In the genomic region with DNA sequence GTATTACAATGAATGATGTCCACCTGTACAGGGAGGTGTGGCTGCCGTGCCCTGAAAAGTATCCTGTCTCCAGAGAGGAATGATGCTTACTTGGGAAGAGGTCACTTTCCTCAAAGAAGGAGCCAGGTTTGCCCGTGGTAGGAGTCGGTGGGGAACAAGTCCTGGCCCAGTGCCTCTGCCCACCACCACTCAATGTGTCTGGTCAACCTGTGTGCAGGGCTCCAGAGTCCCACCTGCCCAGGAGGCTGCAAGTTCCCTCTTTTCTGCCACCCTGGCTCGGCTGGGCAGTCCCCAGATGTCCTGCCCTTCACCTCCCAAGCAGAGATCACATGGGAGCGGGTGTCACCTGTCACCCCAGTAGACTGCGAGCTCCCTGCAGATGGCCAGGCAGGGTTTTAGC, we compare ENCODE assay signal across 17 cellular contexts.
DNase-seq lines count a peak whose midpoint lies in the region; ATAC-seq and TF ChIP-seq lines count a peak whose summit lies in the region.
"Had no signal": no experiment of that assay in that cellular context is flagged by ENCODE, and none has a peak within 500 bp of the region (broad histone marks: within the 10 kb centered on the region; RNA-seq: fewer than 3 reads in every experiment).

No MANE protein-coding gene starts in this region.

- H3K9me3 Mint-ChIP-seq in Caco-2 (ENCODE audit: unreplicated experiment) = no peaks in the 10 kb centered on the region
- H3K9me3 Mint-ChIP-seq: CD4-positive, alpha-beta memory T cell had no signal

- no TSS peak for BruUV-seq in Caco-2 (replicated peaks; lab: Mats Ljungman, UMichigan)

- TF ChIP-seq CTCF in dorsolateral prefrontal cortex (IDR thresholded peaks at IDR 0.05 in 54 of 56, conservative IDR thresholded peaks at IDR 0.05 in 2 of 56; ENCODE audit: low read depth in 1 of 56, partially characterized antibody in 56 of 56) (no peak), Caco-2 (IDR thresholded peaks at IDR 0.05; ENCODE audit: insufficient read depth in 1 of 2, low read depth in 1 of 2, low read length in 1 of 2, severe bottlenecking in 1 of 2, unreplicated experiment in 1 of 2) (no peak)

- no peaks in the 10 kb centered on the region for H3K36me3 Mint-ChIP-seq in Caco-2 (ENCODE audit: insufficient read depth, unreplicated experiment)
- H3K36me3 Mint-ChIP-seq: CD4-positive, alpha-beta memory T cell had no signal

- H3K27ac ChIP-seq in dorsolateral prefrontal cortex (peak overlapping the region in 42 of 59 donors; percentile 2 to 91 (median 70)), temporal lobe (ENCODE audit: low read depth, low read length) (peak overlapping the region; percentile 22)

- no peaks in the 10 kb centered on the region for H3K27me3 ChIP-seq in dorsolateral prefrontal cortex
- H3K27me3 ChIP-seq in Caco-2 (replicated peaks; ENCODE audit: control insufficient read depth, insufficient read depth, low read length) = no peaks in the 10 kb centered on the region

- POLR2A ChIA-PET in Caco-2 (lab: Charles Lee) = no interaction called here

- peaks cover 12% of the 10 kb centered on the region for H3K27me3 Mint-ChIP-seq in Caco-2 (ENCODE audit: insufficient read depth, unreplicated experiment)
- H3K27me3 Mint-ChIP-seq: CD4-positive, alpha-beta memory T cell had no signal

- DNase-seq in activated effector memory CD4-positive, alpha-beta T cell treated with anti-CD3 and anti-CD28 coated beads, Interleukin-2, amount 50 U/mL, for 16 hours = peak; percentile 55
- DNase-seq in activated effector memory CD4-positive, alpha-beta T cell treated with Interleukin-2 at 50 U/mL for 16 hours = no peak
- DNase-seq in dorsolateral prefrontal cortex (no peak), left lobe of liver (ENCODE audit: low spot score) (peak; percentile 29), kidney glomerular epithelial cell (lab: John Stamatoyannopoulos, UW) (no peak), Caco-2 (no peak)
- DNase-seq: C1 segment of cervical spinal cord; CD4-positive, alpha-beta memory T cell; COR-L47; DMS153; DND-41; GF-D8; GOT3; H7; HCEC 1CT had no signal

- no peaks in the 10 kb centered on the region for H3K9me3 ChIP-seq in Caco-2

- H3K4me1 Mint-ChIP-seq in Caco-2 (ENCODE audit: low read depth, unreplicated experiment) = no peaks in the 10 kb centered on the region

- H3K4me3 ChIP-seq in dorsolateral prefrontal cortex (no peak overlapping the region), Caco-2 (ENCODE audit: low read depth, low read length) (no peak overlapping the region)

- H3K27ac Mint-ChIP-seq in Caco-2 (ENCODE audit: unreplicated experiment) = no peak overlapping the region
- H3K27ac Mint-ChIP-seq: CD4-positive, alpha-beta memory T cell had no signal

- intact Hi-C loops in dorsolateral prefrontal cortex (cut with DNase I) (no loop called here), Caco-2 (cut with micrococcal nuclease; ENCODE audit: unreplicated experiment) (no loop called here)

- CTCF ChIA-PET in Caco-2 (lab: Charles Lee) = no interaction called here

- no peaks in the 10 kb centered on the region for H3K36me3 ChIP-seq in Caco-2 (ENCODE audit: control insufficient read depth, insufficient read depth, low read length)

- H3K4me3 Mint-ChIP-seq in Caco-2 (ENCODE audit: unreplicated experiment) = no peak overlapping the region
- H3K4me3 Mint-ChIP-seq: CD4-positive, alpha-beta memory T cell had no signal

- H3K4me1 ChIP-seq in Caco-2 = no peaks in the 10 kb centered on the region

- ATAC-seq in left lobe of liver (no peak), SK-N-SH treated with all-trans-retinoic acid at 6 μM for 48 hours (no peak)

TF ChIP-seq in SK-N-SH treated with all-trans-retinoic acid at 6 μM for 48 hours, 23 proteins besides CTCF, POLR2A, EP300 and RAD21:
- TF ChIP-seq ZFP3 (CRISPR knock-in tag; IDR thresholded peaks at IDR 0.05) = no peak
- TF ChIP-seq RARB (CRISPR knock-in tag; IDR thresholded peaks at IDR 0.05) = no peak
- no peak for TF ChIP-seq GLIS3 (CRISPR knock-in tag; IDR thresholded peaks at IDR 0.05)
- TF ChIP-seq ZNF8 (CRISPR knock-in tag; IDR thresholded peaks at IDR 0.05) = no peak
- no peak for TF ChIP-seq SNAI2 (CRISPR knock-in tag; IDR thresholded peaks at IDR 0.05)
- no peak for TF ChIP-seq TCF4 (CRISPR knock-in tag; IDR thresholded peaks at IDR 0.05; ENCODE audit: borderline replicate concordance)

Comparison
In these comparisons a context has a peak if more than half of its experiments do, and no peak if none do; other contexts are left out.
1. DNase-seq: peak in activated effector memory CD4-positive, alpha-beta T cell treated with anti-CD3 and anti-CD28 coated beads, Interleukin-2, amount 50 U/mL, for 16 hours (single experiment) and left lobe of liver (single experiment); none in activated effector memory CD4-positive, alpha-beta T cell treated with Interleukin-2 at 50 U/mL for 16 hours (single experiment), dorsolateral prefrontal cortex (0 of 10), kidney glomerular epithelial cell (single experiment) and Caco-2 (0 of 2).